1 cellular context compared by ENCODE assay signal in genomic region chr1:168138134-168138533, GRCh38.
TF ChIP-seq lines count a peak whose summit lies in the region.

No MANE protein-coding gene starts in this region.

TF ChIP-seq in IMR-90, 13 proteins besides CTCF, POLR2A, EP300 and RAD21:
- TF ChIP-seq NFE2L2 (IDR thresholded peaks at IDR 0.05; ENCODE audit: low read depth, low read length) (no peak), FOS (IDR thresholded peaks at IDR 0.05; ENCODE audit: low read depth, low read length) (no peak), RFX5 (IDR thresholded peaks at IDR 0.05; ENCODE audit: low read depth, low read length) (no peak), CEBPB (IDR thresholded peaks at IDR 0.05; ENCODE audit: low read depth, low read length) (no peak), SMC3 (IDR thresholded peaks at IDR 0.05; ENCODE audit: low read depth, low read length) (no peak), CHD1 (IDR thresholded peaks at IDR 0.05; ENCODE audit: low read depth, low read length) (no peak), USF2 (IDR thresholded peaks at IDR 0.05; ENCODE audit: low read depth, low read length) (no peak), MXI1 (IDR thresholded peaks at IDR 0.05; ENCODE audit: borderline replicate concordance, low read depth, low read length) (no peak), MAFK (IDR thresholded peaks at IDR 0.05; ENCODE audit: low read depth, low read length) (no peak), ELK1 (IDR thresholded peaks at IDR 0.05; ENCODE audit: borderline replicate concordance, low read depth, low read length) (no peak), MAZ (IDR thresholded peaks at IDR 0.05; ENCODE audit: borderline replicate concordance, low read depth, low read length) (no peak), RCOR1 (IDR thresholded peaks at IDR 0.05; ENCODE audit: insufficient replicate concordance, low read length) (no peak), BHLHE40 (IDR thresholded peaks at IDR 0.05; ENCODE audit: low read depth, low read length) (no peak)
